In the genomic region with DNA sequence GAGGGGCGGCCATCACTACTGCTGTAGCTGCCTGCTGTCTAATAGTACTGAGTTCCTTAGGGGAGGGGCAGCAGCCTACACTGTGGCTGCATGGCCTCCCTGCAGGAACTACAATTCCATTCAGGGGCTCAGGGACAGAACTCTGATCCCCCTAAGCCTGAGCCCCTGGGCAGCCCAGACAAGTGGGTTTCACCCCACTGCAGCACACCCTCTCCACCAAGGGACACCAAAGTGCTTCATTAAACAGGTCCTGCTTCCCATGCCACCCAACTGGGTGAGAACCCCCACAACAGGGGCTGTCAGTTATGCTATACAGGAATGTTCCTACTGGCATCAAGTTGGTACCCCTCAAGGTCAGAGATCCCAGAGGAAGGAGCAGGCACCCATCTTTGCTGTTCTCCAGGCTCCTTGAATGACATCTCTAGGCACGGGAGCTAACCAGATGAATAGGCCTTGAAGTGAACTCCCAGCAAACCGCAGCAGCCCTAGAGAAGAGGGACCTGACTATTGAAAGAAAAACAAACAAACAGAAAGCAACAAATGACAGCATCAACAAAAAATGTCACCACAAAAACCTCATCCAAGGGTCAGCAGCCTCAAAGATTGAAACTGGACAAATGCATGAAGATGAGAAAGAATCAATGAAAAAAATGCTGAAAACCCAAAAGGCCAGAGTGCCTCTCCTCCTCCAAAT, we compare ENCODE assay signal across 17 cellular contexts.
A peak's percentile ranks its signal among the peaks of the same experiment; 100 is the strongest.
DNase-seq lines count a peak whose midpoint lies in the region; ATAC-seq and TF ChIP-seq lines count a peak whose summit lies in the region.
"Had no signal": no experiment of that assay in that cellular context is flagged by ENCODE, and none has a peak within 500 bp of the region (broad histone marks: within the 10 kb centered on the region; RNA-seq: fewer than 3 reads in every experiment).

No MANE protein-coding gene starts in this region.

- no peaks in the 10 kb centered on the region; the same call in 1 of the 2 replicates for H3K27me3 ChIP-seq in KMS-11 (ENCODE audit: insufficient read depth, low read depth)
- no peaks in the 10 kb centered on the region for H3K27me3 ChIP-seq in adipocyte (replicated peaks; ENCODE audit: control insufficient read depth, insufficient read depth, low read length)
- H3K27me3 ChIP-seq in heart right ventricle, result no peaks in the 10 kb centered on the region
- H3K27me3 ChIP-seq: BE2C had no signal

- CTCF ChIA-PET in RWPE1 (lab: Yijun Ruan, JAX), result interaction anchor here (0.7 kb wide), 1 partner anchor 1826 kb away, joined by 3 read pairs; no protein-coding TSS in a partner anchor

- peaks cover 24% of the 10 kb centered on the region for H3K4me1 ChIP-seq in KMS-11 (ENCODE audit: low read depth, poor library complexity, severe bottlenecking)
- no peaks in the 10 kb centered on the region for H3K4me1 ChIP-seq in adipocyte (ENCODE audit: control insufficient read depth, insufficient read depth, low read length)
- H3K4me1 ChIP-seq in heart right ventricle, result no peaks in the 10 kb centered on the region
- H3K4me1 ChIP-seq: BE2C had no signal

- H3K4me3 ChIP-seq in KMS-11 (IDR thresholded peaks at IDR 0.05; ENCODE audit: insufficient read depth, low read depth, low read length) (no peak overlapping the region), adipocyte (ENCODE audit: low read length) (no peak overlapping the region), heart right ventricle (no peak overlapping the region)

- ATAC-seq in GM21381 (IDR thresholded peaks at IDR 0.05; ENCODE audit: unreplicated experiment) (no peak), heart right ventricle (no peak)

- H3K27ac ChIP-seq in KMS-11 (peak overlapping the region; percentile 2; the same call in 1 of the 2 replicates), heart right ventricle (no peak overlapping the region), RWPE1 (no peak overlapping the region)
- H3K27ac ChIP-seq: C4-2B had no signal

- H3K79me2 ChIP-seq in KMS-11 (ENCODE audit: insufficient read depth, low read depth), result no peaks in the 10 kb centered on the region

- no peaks in the 10 kb centered on the region for H4K20me1 ChIP-seq in KMS-11 (ENCODE audit: insufficient read depth)

- intact Hi-C loops in heart right ventricle (cut with DNase I), result no loop called here

- TF ChIP-seq CTCF in KMS-11 (conservative IDR thresholded peaks at IDR 0.05; ENCODE audit: low read depth, low read length) (no peak), heart right ventricle (IDR thresholded peaks at IDR 0.05) (no peak), RWPE1 (conservative IDR thresholded peaks at IDR 0.05; ENCODE audit: low read depth) (no peak)

- peak; percentile 50 for DNase-seq in adipocyte (ENCODE audit: low read depth)
- DNase-seq in fibroblast of gingiva (ENCODE audit: low read depth), result peak; percentile 8
- peak; percentile 22 for DNase-seq in non-pigmented ciliary epithelial cell (ENCODE audit: low read depth)
- no peak for DNase-seq in heart right ventricle
- DNase-seq in RWPE1 (ENCODE audit: low spot score), result no peak
- DNase-seq in ACHN, result no peak
- DNase-seq: BE2C; CD4-positive, alpha-beta memory T cell; COR-L47; DMS153; DMS79 treated with DMSO at 0.1 percent for 48 hours; GOT3; HCEC 1CT; HFFc6 had no signal

- POLR2A ChIA-PET in RWPE1 (lab: Yijun Ruan, JAX; ENCODE audit: low non-redundant PET), result no interaction called here

- H3K9me3 ChIP-seq in adipocyte (ENCODE audit: control insufficient read depth, low read length), result no peaks in the 10 kb centered on the region
- H3K9me3 ChIP-seq in heart right ventricle, result peaks cover 0 to 23% (median 0%) of the 10 kb centered on the region in 11 donors
- H3K9me3 ChIP-seq: BE2C had no signal

- H3K36me3 ChIP-seq in KMS-11 (ENCODE audit: insufficient read depth), result no peaks in the 10 kb centered on the region
- H3K36me3 ChIP-seq in adipocyte (ENCODE audit: control insufficient read depth, insufficient read depth, low read length, severe bottlenecking), result no peaks in the 10 kb centered on the region
- no peaks in the 10 kb centered on the region for H3K36me3 ChIP-seq in heart right ventricle
- H3K36me3 ChIP-seq: BE2C had no signal

- peak overlapping the region; percentile 17 for H3K4me2 ChIP-seq in KMS-11

- in situ Hi-C loops in ACHN (cut with HindIII; ENCODE audit: low pct_ligation_motif_present, low pct_unique_long_range_greater_than_20kb, low sequenced_read_pairs), result no loop called here

- 74 to 88% methylated on average over 3 of the region's 3 CpGs for WGBS in heart right ventricle, 2 donors

- H2AFZ ChIP-seq in KMS-11 (ENCODE audit: low read depth), result no peak overlapping the region

- H3K9ac ChIP-seq in KMS-11 (no peak overlapping the region), adipocyte (ENCODE audit: low read length) (no peak overlapping the region)

Comparison
In these comparisons a context has a peak if more than half of its experiments do, and no peak if none do; other contexts are left out.
1. DNase-seq: peak in adipocyte (single experiment), fibroblast of gingiva (single experiment) and non-pigmented ciliary epithelial cell (single experiment); none in heart right ventricle (0 of 2), RWPE1 (single experiment) and ACHN (single experiment).